20 cellular contexts compared by ENCODE assay signal in the genomic region with DNA sequence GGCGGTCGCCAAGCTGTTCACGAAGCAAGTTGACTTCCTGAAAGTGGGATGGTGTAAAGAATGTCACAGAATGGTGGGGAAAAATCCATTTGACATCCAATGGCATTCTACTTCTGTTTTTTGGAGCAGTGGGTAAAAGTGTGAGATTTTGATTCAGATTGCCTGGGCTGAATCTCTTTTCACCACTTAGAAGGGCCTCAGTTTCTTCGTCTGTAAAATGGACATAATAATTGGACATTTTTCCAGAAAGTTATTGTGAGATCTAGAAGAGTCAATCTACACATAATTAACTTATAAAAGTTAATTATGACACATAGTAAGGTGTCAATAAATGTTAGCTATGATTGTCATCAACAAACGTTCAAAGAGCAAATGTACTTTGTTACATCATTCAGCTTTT. TPM values are rescaled to one million over a fixed set of nuclear protein-coding genes. Genes with fewer than 3 reads are reported as not detected.
A peak's percentile ranks its signal among the peaks of the same experiment; 100 is the strongest.
DNase-seq lines count a peak whose midpoint lies in the region; TF ChIP-seq lines count a peak whose summit lies in the region.
"Had no signal": no experiment of that assay in that cellular context is flagged by ENCODE, and none has a peak within 500 bp of the region (broad histone marks: within the 10 kb centered on the region; RNA-seq: fewer than 3 reads in every experiment).

No MANE protein-coding gene starts in this region.

- H3K27me3 ChIP-seq in cardiac muscle cell (peaks cover 4% of the 10 kb centered on the region), left ventricle myocardium inferior (ENCODE audit: low read depth) (peaks cover 82% of the 10 kb centered on the region), osteoblast (ENCODE audit: insufficient read depth, low read length) (no peaks in the 10 kb centered on the region), vagina (no peaks in the 10 kb centered on the region)
- H3K27me3 ChIP-seq: BLaER1 had no signal

- DNase-seq in cardiac muscle cell (ENCODE audit: low read depth in 1 of 2, low spot score in 1 of 2) (no peak), left ventricle myocardium inferior (no peak), glutamatergic neuron (no peak), osteoblast (ENCODE audit: insufficient read length, low spot score, missing footprints) (no peak), vagina (ENCODE audit: extremely low spot score in 2 of 2) (no peak), NCI-H146 treated with DMSO at 0.1 percent for 48 hours (lab: John Stamatoyannopoulos, UW; ENCODE audit: unreplicated experiment) (no peak), NCI-H1436 treated with DMSO at 0.1 percent for 48 hours (lab: John Stamatoyannopoulos, UW) (no peak)
- no peak for DNase-seq in activated T-helper 2 cell treated with anti-CD3 and anti-CD28 coated beads, Interferon-gamma antibody, Interleukin-2, Interleukin-4, amounts not matched to agents 10 μg/mL and 5 μg/mL and 100 μg/mL, durations not matched to agents 14 hours and 24 hours and 36 hours (ENCODE audit: low spot score)
- DNase-seq: 8988T; CD8-positive, alpha-beta T cell; DMS79 treated with DMSO at 0.1 percent for 48 hours; HCEC 1CT; NCI-H1092; NCI-H1694 treated with DMSO at 0.1 percent for 48 hours; NCI-H226; NCI-H524 treated with DMSO at 0.1 percent for 48 hours had no signal

- H3K36me3 ChIP-seq in cardiac muscle cell (no peaks in the 10 kb centered on the region), left ventricle myocardium inferior (no peaks in the 10 kb centered on the region), osteoblast (ENCODE audit: insufficient read depth, low read length) (no peaks in the 10 kb centered on the region), vagina (no peaks in the 10 kb centered on the region)
- H3K36me3 ChIP-seq: BLaER1 had no signal

- no peak for TF ChIP-seq POLR2A in vagina (IDR thresholded peaks at IDR 0.05)

- peak overlapping the region; percentile 28 for H3K4me2 ChIP-seq in osteoblast (ENCODE audit: insufficient read depth, low read length)
- H3K4me2 ChIP-seq: BLaER1, KMS-11 had no signal

- H3K27ac Mint-ChIP-seq in glutamatergic neuron (ENCODE audit: unreplicated experiment): peak overlapping the region; percentile 36
- H3K27ac Mint-ChIP-seq in activated T-helper 2 cell treated with anti-CD3 and anti-CD28 coated beads, Interferon-gamma antibody, Interleukin-2, Interleukin-4, amounts not matched to agents 10 μg/mL and 5 μg/mL and 100 μg/mL, durations not matched to agents 14 hours and 24 hours and 36 hours: no peak overlapping the region
- H3K27ac Mint-ChIP-seq: CD8-positive, alpha-beta T cell had no signal

- peak overlapping the region; percentile 58 for H2AFZ ChIP-seq in osteoblast (ENCODE audit: low read length)

- H3K27ac ChIP-seq in cardiac muscle cell (peak overlapping the region; percentile 82), left ventricle myocardium inferior (replicated peaks) (no peak overlapping the region), osteoblast (ENCODE audit: low read depth, low read length) (no peak overlapping the region), vagina (peak overlapping the region; percentile 53)
- H3K27ac ChIP-seq: BLaER1, KMS-11 had no signal

- intact Hi-C loops in left ventricle myocardium inferior (cut with micrococcal nuclease): no loop called here
- intact Hi-C loops in vagina (cut with DNase I): no loop called here
- intact Hi-C loops in activated T-helper 2 cell treated with anti-CD3 and anti-CD28 coated beads, Interferon-gamma antibody, Interleukin-2, Interleukin-4, amounts not matched to agents 10 μg/mL and 5 μg/mL and 100 μg/mL, durations not matched to agents 14 hours and 24 hours and 36 hours (cut with micrococcal nuclease): no loop called here

- no peaks in the 10 kb centered on the region for H3K79me2 ChIP-seq in osteoblast (ENCODE audit: insufficient read depth, low read length)

- H3K9me3 Mint-ChIP-seq in glutamatergic neuron (ENCODE audit: unreplicated experiment): peaks cover 3% of the 10 kb centered on the region
- no peaks in the 10 kb centered on the region for H3K9me3 Mint-ChIP-seq in activated T-helper 2 cell treated with anti-CD3 and anti-CD28 coated beads, Interferon-gamma antibody, Interleukin-2, Interleukin-4, amounts not matched to agents 10 μg/mL and 5 μg/mL and 100 μg/mL, durations not matched to agents 14 hours and 24 hours and 36 hours
- H3K9me3 Mint-ChIP-seq: CD8-positive, alpha-beta T cell had no signal

- no peaks in the 10 kb centered on the region for H3K9me3 ChIP-seq in cardiac muscle cell (ENCODE audit: low read depth)
- H3K9me3 ChIP-seq in left ventricle myocardium inferior (replicated peaks): no peaks in the 10 kb centered on the region
- no peaks in the 10 kb centered on the region for H3K9me3 ChIP-seq in osteoblast (ENCODE audit: low read depth, low read length)
- H3K9me3 ChIP-seq in vagina: no peaks in the 10 kb centered on the region
- H3K9me3 ChIP-seq: BLaER1 had no signal

- no peaks in the 10 kb centered on the region for H3K36me3 Mint-ChIP-seq in glutamatergic neuron (ENCODE audit: unreplicated experiment)
- no peaks in the 10 kb centered on the region for H3K36me3 Mint-ChIP-seq in activated T-helper 2 cell treated with anti-CD3 and anti-CD28 coated beads, Interferon-gamma antibody, Interleukin-2, Interleukin-4, amounts not matched to agents 10 μg/mL and 5 μg/mL and 100 μg/mL, durations not matched to agents 14 hours and 24 hours and 36 hours (ENCODE audit: low read depth)
- H3K36me3 Mint-ChIP-seq: CD8-positive, alpha-beta T cell had no signal

- H3K4me3 Mint-ChIP-seq in glutamatergic neuron (ENCODE audit: unreplicated experiment): no peak overlapping the region
- H3K4me3 Mint-ChIP-seq in activated T-helper 2 cell treated with anti-CD3 and anti-CD28 coated beads, Interferon-gamma antibody, Interleukin-2, Interleukin-4, amounts not matched to agents 10 μg/mL and 5 μg/mL and 100 μg/mL, durations not matched to agents 14 hours and 24 hours and 36 hours (ENCODE audit: low read depth): no peak overlapping the region
- H3K4me3 Mint-ChIP-seq: CD8-positive, alpha-beta T cell had no signal

- no peaks in the 10 kb centered on the region for H4K20me1 ChIP-seq in osteoblast (ENCODE audit: insufficient read depth, low read length)
- H4K20me1 ChIP-seq: BLaER1 had no signal

- TF ChIP-seq CTCF in cardiac muscle cell (IDR thresholded peaks at IDR 0.05; ENCODE audit: low read depth, low read length): no peak
- TF ChIP-seq CTCF in left ventricle myocardium inferior (IDR thresholded peaks at IDR 0.05; ENCODE audit: borderline replicate concordance): no peak
- no peak for TF ChIP-seq CTCF in glutamatergic neuron (IDR thresholded peaks at IDR 0.05; ENCODE audit: partially characterized antibody, unreplicated experiment)
- TF ChIP-seq CTCF in osteoblast (IDR thresholded peaks at IDR 0.05; ENCODE audit: extremely low read depth, low read depth, low read length): no peak
- no peak for TF ChIP-seq CTCF in vagina (IDR thresholded peaks at IDR 0.05)

- H3K4me1 Mint-ChIP-seq in glutamatergic neuron (ENCODE audit: low read depth, unreplicated experiment): peaks cover 9% of the 10 kb centered on the region
- no peaks in the 10 kb centered on the region for H3K4me1 Mint-ChIP-seq in activated T-helper 2 cell treated with anti-CD3 and anti-CD28 coated beads, Interferon-gamma antibody, Interleukin-2, Interleukin-4, amounts not matched to agents 10 μg/mL and 5 μg/mL and 100 μg/mL, durations not matched to agents 14 hours and 24 hours and 36 hours (ENCODE audit: low read depth)

- H3K4me1 ChIP-seq in cardiac muscle cell (ENCODE audit: low read depth): peaks cover 14% of the 10 kb centered on the region
- peaks cover 6% of the 10 kb centered on the region for H3K4me1 ChIP-seq in left ventricle myocardium inferior
- peaks cover 9% of the 10 kb centered on the region for H3K4me1 ChIP-seq in osteoblast (ENCODE audit: insufficient read depth, low read length)
- H3K4me1 ChIP-seq in vagina: no peaks in the 10 kb centered on the region
- H3K4me1 ChIP-seq: BLaER1 had no signal

- H3K4me3 ChIP-seq in cardiac muscle cell (no peak overlapping the region), left ventricle myocardium inferior (no peak overlapping the region), osteoblast (ENCODE audit: insufficient read depth, low read length) (no peak overlapping the region), vagina (no peak overlapping the region)
- H3K4me3 ChIP-seq: BLaER1 had no signal

- no peaks in the 10 kb centered on the region for H3K27me3 Mint-ChIP-seq in glutamatergic neuron (ENCODE audit: unreplicated experiment)
- H3K27me3 Mint-ChIP-seq in activated T-helper 2 cell treated with anti-CD3 and anti-CD28 coated beads, Interferon-gamma antibody, Interleukin-2, Interleukin-4, amounts not matched to agents 10 μg/mL and 5 μg/mL and 100 μg/mL, durations not matched to agents 14 hours and 24 hours and 36 hours (ENCODE audit: low read depth): peaks cover 3% of the 10 kb centered on the region

RNA-seq across cellular contexts. Expression of a gene that starts 3.0 kb away (rescaled TPM):
- not detected in 2 replicates for total RNA-seq in cardiac muscle cell
- polyA plus RNA-seq in cardiac muscle cell: not detected in 2 replicates
- total RNA-seq in left ventricle myocardium inferior: not detected
- total RNA-seq in glutamatergic neuron (ENCODE audit: unreplicated experiment): not detected
- under 0.01 TPM in 1 of 2 replicates, not detected in the other for total RNA-seq in osteoblast
- total RNA-seq in vagina: not detected
- total RNA-seq in activated T-helper 2 cell treated with anti-CD3 and anti-CD28 coated beads, Interferon-gamma antibody, Interleukin-2, Interleukin-4, amounts not matched to agents 10 μg/mL and 5 μg/mL and 100 μg/mL, durations not matched to agents 14 hours and 24 hours and 36 hours: not detected in 2 replicates
- total RNA-seq: CD8-positive, alpha-beta T cell; G401; M059J had no signal

RNA-seq across cellular contexts. Expression of a gene that starts 12.8 kb away (rescaled TPM):
- not detected in 2 replicates for total RNA-seq in cardiac muscle cell
- not detected in 2 replicates for polyA plus RNA-seq in cardiac muscle cell
- not detected for total RNA-seq in left ventricle myocardium inferior
- not detected for total RNA-seq in glutamatergic neuron (ENCODE audit: unreplicated experiment)
- total RNA-seq in osteoblast: not detected in 2 replicates
- not detected for total RNA-seq in vagina
- total RNA-seq in activated T-helper 2 cell treated with anti-CD3 and anti-CD28 coated beads, Interferon-gamma antibody, Interleukin-2, Interleukin-4, amounts not matched to agents 10 μg/mL and 5 μg/mL and 100 μg/mL, durations not matched to agents 14 hours and 24 hours and 36 hours: not detected in 2 replicates
- total RNA-seq: CD8-positive, alpha-beta T cell; G401 had no signal

RNA-seq across cellular contexts. Expression of a gene that starts 14.4 kb away (rescaled TPM):
- not detected in 2 replicates for total RNA-seq in cardiac muscle cell
- polyA plus RNA-seq in cardiac muscle cell: not detected in 2 replicates
- not detected for total RNA-seq in left ventricle myocardium inferior
- not detected for total RNA-seq in glutamatergic neuron (ENCODE audit: unreplicated experiment)
- total RNA-seq in osteoblast: 0.36 TPM in 1 of 2 replicates, not detected in the other
- not detected for total RNA-seq in vagina
- total RNA-seq in activated T-helper 2 cell treated with anti-CD3 and anti-CD28 coated beads, Interferon-gamma antibody, Interleukin-2, Interleukin-4, amounts not matched to agents 10 μg/mL and 5 μg/mL and 100 μg/mL, durations not matched to agents 14 hours and 24 hours and 36 hours: not detected in 2 replicates
- total RNA-seq: CD8-positive, alpha-beta T cell; G401; M059J had no signal

RNA-seq across cellular contexts. Expression of a gene that starts 18.6 kb away (rescaled TPM):
- not detected in 2 replicates for total RNA-seq in cardiac muscle cell
- polyA plus RNA-seq in cardiac muscle cell: not detected in 2 replicates
- total RNA-seq in left ventricle myocardium inferior: not detected
- not detected for total RNA-seq in glutamatergic neuron (ENCODE audit: unreplicated experiment)
- total RNA-seq in osteoblast: not detected in 2 replicates
- not detected for total RNA-seq in vagina
- total RNA-seq in activated T-helper 2 cell treated with anti-CD3 and anti-CD28 coated beads, Interferon-gamma antibody, Interleukin-2, Interleukin-4, amounts not matched to agents 10 μg/mL and 5 μg/mL and 100 μg/mL, durations not matched to agents 14 hours and 24 hours and 36 hours: not detected in 2 replicates
- total RNA-seq: CD8-positive, alpha-beta T cell; G401; M059J had no signal

RNA-seq across cellular contexts. Expression of a gene that starts 27.8 kb away (rescaled TPM):
- total RNA-seq in cardiac muscle cell: not detected in 2 replicates
- polyA plus RNA-seq in cardiac muscle cell: not detected in 2 replicates
- not detected for total RNA-seq in left ventricle myocardium inferior
- total RNA-seq in glutamatergic neuron (ENCODE audit: unreplicated experiment): not detected
- total RNA-seq in osteoblast: not detected in 2 replicates
- not detected for total RNA-seq in vagina
- total RNA-seq in activated T-helper 2 cell treated with anti-CD3 and anti-CD28 coated beads, Interferon-gamma antibody, Interleukin-2, Interleukin-4, amounts not matched to agents 10 μg/mL and 5 μg/mL and 100 μg/mL, durations not matched to agents 14 hours and 24 hours and 36 hours: not detected in 2 replicates
- total RNA-seq: CD8-positive, alpha-beta T cell; G401 had no signal

Comparison
In these comparisons a context has a peak if more than half of its experiments do, and no peak if none do; other contexts are left out.
1. H3K27ac ChIP-seq: peak in cardiac muscle cell (single experiment) and vagina (single experiment); none in left ventricle myocardium inferior (single experiment) and osteoblast (single experiment).